In the genomic region with DNA sequence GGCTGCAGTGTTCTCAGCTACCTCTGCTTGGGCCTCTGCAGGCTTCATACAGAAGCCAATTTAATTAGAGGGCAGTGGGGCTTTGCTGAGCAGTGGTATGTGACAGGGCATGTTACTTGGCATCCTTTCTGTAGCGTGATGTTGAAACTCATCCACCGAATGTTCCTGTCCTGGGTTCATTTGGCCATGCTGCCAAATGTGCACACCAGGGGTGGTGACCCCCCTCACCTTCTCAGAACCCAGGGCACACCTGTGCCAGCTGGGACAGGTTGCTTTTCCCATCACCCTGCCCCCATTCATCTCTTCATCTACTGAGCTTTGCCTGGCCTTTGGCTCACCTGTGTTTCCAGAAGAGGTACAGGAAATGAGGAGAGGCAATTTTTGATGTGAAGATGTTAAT, we compare ENCODE assay signal across 20 cellular contexts.
"Had no signal": no experiment of that assay in that cellular context is flagged by ENCODE, and none has a peak within 500 bp of the region (broad histone marks: within the 10 kb centered on the region; RNA-seq: fewer than 3 reads in every experiment).

No MANE protein-coding gene starts in this region.

- DNase-seq: cortex of kidney; effector memory CD8-positive, alpha-beta T cell; erythroblast; kidney; left ventricle myocardium inferior; lower lobe of right lung; natural killer cell; psoas muscle; right cardiac atrium; spleen; stimulated activated CD4-positive, alpha-beta T cell treated with anti-CD3 and anti-CD28 coated beads, Interleukin-4, amount 100 ng/mL, for 4 hours; stimulated activated naive CD8-positive, alpha-beta T cell treated with anti-CD3 and anti-CD28 coated beads, Interleukin-15, Interleukin-2, amounts not matched to agents 100 U/mL and 50 U/mL, for 24 hours; substantia nigra; testis; tibial artery had no signal

- H3K4me3 ChIP-seq: left ventricle myocardium inferior, lower lobe of right lung, psoas muscle, skin epidermis, spleen, testis, tibial artery had no signal

- H3K9me3 ChIP-seq: lower lobe of right lung, neutrophil, psoas muscle, testis, tibial artery had no signal

- ATAC-seq: effector memory CD8-positive, alpha-beta T cell; lower lobe of right lung; psoas muscle; right cardiac atrium; stimulated activated memory B cell treated with anti-CD40 and anti-IgM and Interleukin-4, amounts not matched to agents 10 μg/mL and 1 μg/mL and 100 μg/mL, for 72 hours; stimulated activated naive CD8-positive, alpha-beta T cell treated with anti-CD3 and anti-CD28 coated beads, Interleukin-15, Interleukin-2, amounts not matched to agents 100 U/mL and 50 U/mL, for 24 hours had no signal

- H3K4me1 Mint-ChIP-seq: central memory CD8-positive, alpha-beta T cell; stimulated activated memory B cell treated with anti-CD40 and anti-IgM and Interleukin-4, amounts not matched to agents 10 μg/mL and 1 μg/mL and 100 μg/mL, for 72 hours had no signal

- H3K36me3 ChIP-seq: left ventricle myocardium inferior, lower lobe of right lung, neutrophil, spleen, tibial artery had no signal

- H3K4me1 ChIP-seq: left ventricle myocardium inferior, lower lobe of right lung, psoas muscle, spleen, testis, tibial artery had no signal

- H3K9me3 Mint-ChIP-seq: central memory CD8-positive, alpha-beta T cell; type B pancreatic cell had no signal

- H3K36me3 Mint-ChIP-seq: natural killer cell; stimulated activated memory B cell treated with anti-CD40 and anti-IgM and Interleukin-4, amounts not matched to agents 10 μg/mL and 1 μg/mL and 100 μg/mL, for 72 hours; type B pancreatic cell had no signal

- H3K27ac Mint-ChIP-seq: effector memory CD8-positive, alpha-beta T cell; natural killer cell; stimulated activated memory B cell treated with anti-CD40 and anti-IgM and Interleukin-4, amounts not matched to agents 10 μg/mL and 1 μg/mL and 100 μg/mL, for 72 hours; type B pancreatic cell had no signal

- H3K27ac ChIP-seq: left ventricle myocardium inferior, lower lobe of right lung, neutrophil, psoas muscle, skin epidermis, spleen, testis, tibial artery had no signal

- H3K4me3 Mint-ChIP-seq: central memory CD8-positive, alpha-beta T cell; effector memory CD8-positive, alpha-beta T cell; stimulated activated memory B cell treated with anti-CD40 and anti-IgM and Interleukin-4, amounts not matched to agents 10 μg/mL and 1 μg/mL and 100 μg/mL, for 72 hours; type B pancreatic cell had no signal

- H3K27me3 Mint-ChIP-seq: stimulated activated memory B cell treated with anti-CD40 and anti-IgM and Interleukin-4, amounts not matched to agents 10 μg/mL and 1 μg/mL and 100 μg/mL, for 72 hours had no signal

- H3K27me3 ChIP-seq: neutrophil, testis had no signal
